Comparison of ENCODE assay signal across 25 cellular contexts in genomic region chr10:734481-734880, GRCh38. TPM values are rescaled to one million over a fixed set of nuclear protein-coding genes. Genes with fewer than 3 reads are reported as not detected.
DNase-seq lines count a peak whose midpoint lies in the region; ATAC-seq and TF ChIP-seq lines count a peak whose summit lies in the region.
"Had no signal": no experiment of that assay in that cellular context is flagged by ENCODE, and none has a peak within 500 bp of the region (broad histone marks: within the 10 kb centered on the region; RNA-seq: fewer than 3 reads in every experiment).

No MANE protein-coding gene starts in this region.

- no peaks in the 10 kb centered on the region for H3K4me1 Mint-ChIP-seq in CD8-positive, alpha-beta T cell (ENCODE audit: low read depth)
- H3K4me1 Mint-ChIP-seq: CD8-positive, alpha-beta memory T cell had no signal

- H3K9me3 Mint-ChIP-seq in CD8-positive, alpha-beta T cell: no peaks in the 10 kb centered on the region

- no peaks in the 10 kb centered on the region for H3K27me3 ChIP-seq in CD8-positive, alpha-beta T cell (ENCODE audit: insufficient read depth, low read length)

- no peaks in the 10 kb centered on the region for H3K36me3 ChIP-seq in CD8-positive, alpha-beta T cell (ENCODE audit: insufficient read depth, low read length)

- DNase-seq in AG09319 (ENCODE audit: extremely low read depth, low read depth) (peak; percentile 36), EL (peak; percentile 6), LHCN-M2 (ENCODE audit: low read depth) (peak; percentile 41), fibroblast of peridontal ligament (ENCODE audit: extremely low read depth) (peak; percentile 60), DMS53 (lab: John Stamatoyannopoulos, UW) (no peak)
- DNase-seq in CD8-positive, alpha-beta T cell: no peak
- DNase-seq: CD8-positive, alpha-beta memory T cell; DMS 273 treated with DMSO at 0.1 percent for 48 hours; DND-41; GOT3; HCEC 1CT; NCI-H1092 treated with DMSO at 0.1 percent for 48 hours; NCI-H1436; NCI-H187; NCI-H2081 treated with DMSO at 0.1 percent for 48 hours; NCI-H2171; NCI-H345; NCI-H510A treated with DMSO at 0.1 percent for 48 hours; NCI-H774 had no signal

- H3K27me3 Mint-ChIP-seq in CD8-positive, alpha-beta T cell (ENCODE audit: low read depth): peaks cover 2% of the 10 kb centered on the region

- no peak overlapping the region for H3K27ac Mint-ChIP-seq in CD8-positive, alpha-beta T cell
- H3K27ac Mint-ChIP-seq: CD8-positive, alpha-beta memory T cell had no signal

- POLR2A ChIA-PET in CD8-positive, alpha-beta T cell (lab: Charles Lee): no interaction called here

- intact Hi-C loops in CD8-positive, alpha-beta T cell (cut with DNase I, micrococcal nuclease): no loop called here

- no peaks in the 10 kb centered on the region for H3K4me1 ChIP-seq in CD8-positive, alpha-beta T cell (ENCODE audit: insufficient read depth, low read length)

- no peak overlapping the region for H3K27ac ChIP-seq in CD8-positive, alpha-beta T cell (ENCODE audit: low read depth, low read length)
- H3K27ac ChIP-seq: C4-2B, HL-60, KMS-11 had no signal

- no peak overlapping the region for H3K4me3 Mint-ChIP-seq in CD8-positive, alpha-beta T cell
- H3K4me3 Mint-ChIP-seq: CD8-positive, alpha-beta memory T cell; IgD-negative memory B cell had no signal

- H3K4me3 ChIP-seq in CD8-positive, alpha-beta T cell (ENCODE audit: low read depth, low read length): no peak overlapping the region
- H3K4me3 ChIP-seq: GM12878 had no signal

- no peak for ATAC-seq in esophagus mucosa
- ATAC-seq in CD8-positive, alpha-beta T cell: no peak
- ATAC-seq: GM12878 had no signal

- TF ChIP-seq CTCF in AG09319 (IDR thresholded peaks at IDR 0.05; ENCODE audit: low read depth, low read length): no peak
- no peak for TF ChIP-seq CTCF in CD8-positive, alpha-beta T cell (IDR thresholded peaks at IDR 0.05)

- CTCF ChIA-PET in CD8-positive, alpha-beta T cell (lab: Charles Lee): no interaction called here

- no peaks in the 10 kb centered on the region for H3K9me3 ChIP-seq in CD8-positive, alpha-beta T cell (ENCODE audit: low read length)

- no peaks in the 10 kb centered on the region for H3K36me3 Mint-ChIP-seq in CD8-positive, alpha-beta T cell
- H3K36me3 Mint-ChIP-seq: CD8-positive, alpha-beta memory T cell had no signal

RNA-seq across cellular contexts. Expression of gene DIP2C, which starts 45.0 kb away (rescaled TPM):
- total RNA-seq in LHCN-M2 (2014; rRNA removed) (3.8 and 4.9 TPM in 2 replicates), esophagus mucosa (3.6 TPM)
- polyA plus RNA-seq in LHCN-M2 (2012): 8.7 TPM
- total RNA-seq in CD8-positive, alpha-beta T cell: 1 to 10 TPM; 1.9 to 2.0 TPM

Comparison
In these comparisons a context has a peak if more than half of its experiments do, and no peak if none do; other contexts are left out.
1. DNase-seq: peak in AG09319 (single experiment), EL (single experiment), LHCN-M2 (single experiment) and fibroblast of peridontal ligament (single experiment); none in DMS53 (single experiment) and CD8-positive, alpha-beta T cell (0 of 7).